In the genomic region with DNA sequence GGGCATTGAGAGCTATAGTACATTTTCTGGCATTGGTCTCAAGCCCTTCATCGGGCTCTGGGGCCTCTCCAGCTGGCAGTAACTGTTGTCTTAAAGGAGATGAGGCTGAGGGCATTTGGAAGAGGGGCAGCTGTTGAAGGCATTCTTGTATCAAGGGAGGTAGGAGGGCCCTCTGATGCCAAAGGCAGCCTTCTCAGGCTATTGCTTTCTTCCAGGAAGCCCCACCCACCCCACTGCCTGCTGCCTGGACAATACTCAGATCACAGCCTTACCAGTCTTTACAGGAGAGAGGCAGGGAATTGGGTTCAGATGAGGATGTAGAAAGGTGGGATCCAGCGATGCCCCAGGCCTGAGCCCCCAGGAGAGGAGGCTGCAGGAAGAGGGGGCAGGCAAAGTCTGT, we compare ENCODE assay signal across 14 cellular contexts. TPM values are rescaled to one million over a fixed set of nuclear protein-coding genes. Genes with fewer than 3 reads are reported as not detected.
"Had no signal": no experiment of that assay in that cellular context is flagged by ENCODE, and none has a peak within 500 bp of the region (broad histone marks: within the 10 kb centered on the region; RNA-seq: fewer than 3 reads in every experiment).

No MANE protein-coding gene starts in this region.

- H3K4me3 Mint-ChIP-seq: activated T-cell treated with anti-CD3 and anti-CD28 coated beads, Interleukin-2, amount 50 U/mL, for 24 hours; stimulated activated naive CD8-positive, alpha-beta T cell treated with anti-CD3 and anti-CD28 coated beads, Interleukin-15, Interleukin-2, amounts not matched to agents 100 ng/mL and 50 ng/mL, for 24 hours had no signal

- DNase-seq: activated CD4-positive, alpha-beta T cell treated with anti-CD3 and anti-CD28 coated beads, Interleukin-2, amount 50 U/mL, for 1 hour; activated gamma-delta T cell; activated T-cell treated with anti-CD3 and anti-CD28 coated beads, Interleukin-2, amount 50 U/mL, for 24 hours; anterior cingulate cortex; cerebellar nuclear complex; effector CD8-positive, alpha-beta T cell; foreskin keratinocyte; head of caudate nucleus; mesendoderm; SW 1271; upper lobe of right lung had no signal

- H3K4me2 ChIP-seq: smooth muscle cell had no signal

- ATAC-seq: activated CD4-positive, CD25-positive, alpha-beta regulatory T cell treated with anti-CD3 and anti-CD28 coated beads, Interleukin-2, amount 50 U/mL, for 24 hours; foreskin keratinocyte; upper lobe of right lung had no signal

- H3K9me3 ChIP-seq: upper lobe of right lung had no signal

- H3K27ac ChIP-seq: foreskin keratinocyte, upper lobe of right lung had no signal

- H3K4me3 ChIP-seq: smooth muscle cell, upper lobe of right lung had no signal

- H3K9me3 Mint-ChIP-seq: activated T-cell treated with anti-CD3 and anti-CD28 coated beads, Interleukin-2, amount 50 U/mL, for 24 hours; stimulated activated naive CD8-positive, alpha-beta T cell treated with anti-CD3 and anti-CD28 coated beads, Interleukin-15, Interleukin-2, amounts not matched to agents 100 ng/mL and 50 ng/mL, for 24 hours had no signal

- H3K27ac Mint-ChIP-seq: activated T-cell treated with anti-CD3 and anti-CD28 coated beads, Interleukin-2, amount 50 U/mL, for 24 hours; stimulated activated naive CD8-positive, alpha-beta T cell treated with anti-CD3 and anti-CD28 coated beads, Interleukin-15, Interleukin-2, amounts not matched to agents 100 ng/mL and 50 ng/mL, for 24 hours had no signal

- H3K36me3 ChIP-seq: upper lobe of right lung had no signal

- H3K27me3 ChIP-seq: upper lobe of right lung had no signal

RNA-seq across cellular contexts. Expression of a gene that starts 46.0 kb away (rescaled TPM):
- total RNA-seq: foreskin keratinocyte had no signal
